ENCODE assay signal across 11 cellular contexts in genomic region chr1:42847721-42848470, GRCh38. TPM values are rescaled to one million over a fixed set of nuclear protein-coding genes. Genes with fewer than 3 reads are reported as not detected.
DNase-seq lines count a peak whose midpoint lies in the region; ATAC-seq and TF ChIP-seq lines count a peak whose summit lies in the region.
"Had no signal": no experiment of that assay in that cellular context is flagged by ENCODE, and none has a peak within 500 bp of the region (broad histone marks: within the 10 kb centered on the region; RNA-seq: fewer than 3 reads in every experiment).

No MANE protein-coding gene starts in this region.

- no peak for DNase-seq in BE2C
- no peak for DNase-seq in HFFc6
- no peak for DNase-seq in activated naive CD4-positive, alpha-beta T cell treated with anti-CD3 and anti-CD28 coated beads, Interleukin-2, amount 10 ng/mL, durations not matched to agents 7 days and 5 days
- no peak for DNase-seq in spleen
- no peak for DNase-seq in COR-L47 (lab: John Stamatoyannopoulos, UW)
- DNase-seq in tibial artery = no peak
- DNase-seq: OCI-M1, testis had no signal

- no peak for TF ChIP-seq POLR2A in spleen (IDR thresholded peaks at IDR 0.05)

- no peaks in the 10 kb centered on the region for H3K9me3 Mint-ChIP-seq in HFFc6
- peaks cover 2% of the 10 kb centered on the region for H3K9me3 Mint-ChIP-seq in activated naive CD4-positive, alpha-beta T cell treated with anti-CD3 and anti-CD28 coated beads, Interleukin-2, amount 10 ng/mL, durations not matched to agents 7 days and 5 days

- H3K9me3 ChIP-seq in BE2C (no peaks in the 10 kb centered on the region), mesodermal cell (ENCODE audit: control insufficient read depth, low read length) (no peaks in the 10 kb centered on the region), spleen (peaks cover 0 to 12% (median 2%) of the 10 kb centered on the region in 8 donors), tibial artery (peaks cover 0 to 8% (median 0%) of the 10 kb centered on the region in 3 donors)
- H3K9me3 ChIP-seq: right atrium auricular region, testis had no signal

- peaks cover 38% of the 10 kb centered on the region for H3K36me3 Mint-ChIP-seq in HFFc6 (ENCODE audit: low read depth)
- H3K36me3 Mint-ChIP-seq in activated naive CD4-positive, alpha-beta T cell treated with anti-CD3 and anti-CD28 coated beads, Interleukin-2, amount 10 ng/mL, durations not matched to agents 7 days and 5 days = peaks cover 33% of the 10 kb centered on the region

- H3K36me3 ChIP-seq in BE2C = no peaks in the 10 kb centered on the region; the same call in 1 of the 2 replicates
- peaks cover 49% of the 10 kb centered on the region for H3K36me3 ChIP-seq in mesodermal cell (ENCODE audit: control insufficient read depth, insufficient read depth, low read length)
- peaks cover 0 to 39% (median 17%) of the 10 kb centered on the region in 6 donors for H3K36me3 ChIP-seq in spleen
- H3K36me3 ChIP-seq in tibial artery = peaks cover 22 to 34% (median 28%) of the 10 kb centered on the region in 3 donors

- intact Hi-C loops in spleen (cut with DNase I; ENCODE audit: low total_unique reads) (no loop called here), tibial artery (cut with DNase I; ENCODE audit: low total_unique reads) (loop anchor here (10.0 kb wide), 1 partner anchor 163 kb away; the partner anchor contains the start of gene YBX1)

- CTCF ChIA-PET in activated naive CD4-positive, alpha-beta T cell treated with anti-CD3 and anti-CD28 coated beads, Interleukin-2, amount 10 ng/mL, durations not matched to agents 7 days and 5 days (lab: Charles Lee) = interaction anchor here (1.5 to 3.1 kb wide), 2 partner anchors 75 to 226 kb away, joined by 6 to 16 read pairs; no protein-coding TSS in a partner anchor

- H3K27me3 ChIP-seq in BE2C = no peaks in the 10 kb centered on the region
- no peaks in the 10 kb centered on the region for H3K27me3 ChIP-seq in spleen (replicated peaks in 1 of 7)
- H3K27me3 ChIP-seq in tibial artery = no peaks in the 10 kb centered on the region
- H3K27me3 ChIP-seq: right atrium auricular region, testis had no signal

- WGBS in mesodermal cell (ENCODE audit: insufficient coverage in 2 of 2), 2 experiments = 66 to 93% methylated on average over 3 to 4 of the region's 6 CpGs
- 52 to 73% (median 61%) methylated on average over 6 of the region's 6 CpGs for WGBS in spleen, 5 donors

- peak overlapping the region; percentile 98 for H3K4me3 Mint-ChIP-seq in HFFc6
- H3K4me3 Mint-ChIP-seq in activated naive CD4-positive, alpha-beta T cell treated with anti-CD3 and anti-CD28 coated beads, Interleukin-2, amount 10 ng/mL, durations not matched to agents 7 days and 5 days = peak overlapping the region; percentile 88

- peak overlapping the region; percentile 93 for H3K27ac Mint-ChIP-seq in HFFc6
- H3K27ac Mint-ChIP-seq in activated naive CD4-positive, alpha-beta T cell treated with anti-CD3 and anti-CD28 coated beads, Interleukin-2, amount 10 ng/mL, durations not matched to agents 7 days and 5 days = no peak overlapping the region

- TF ChIP-seq CTCF in BE2C (IDR thresholded peaks at IDR 0.05; ENCODE audit: low read depth, low read length) (no peak), HFFc6 (IDR thresholded peaks at IDR 0.05) (no peak), spleen (IDR thresholded peaks at IDR 0.05 in 8 of 11, conservative IDR thresholded peaks at IDR 0.05 in 3 of 11) (no peak), tibial artery (IDR thresholded peaks at IDR 0.05) (no peak)

- H3K4me1 ChIP-seq in BE2C (no peaks in the 10 kb centered on the region), mesodermal cell (ENCODE audit: control insufficient read depth, insufficient read depth, low read length, poor library complexity, severe bottlenecking) (peaks cover 12% of the 10 kb centered on the region), spleen (peaks cover 10 to 60% (median 23%) of the 10 kb centered on the region in 6 donors), tibial artery (peaks cover 0 to 24% (median 13%) of the 10 kb centered on the region in 4 donors)

- no peak for ATAC-seq in HG02884 (IDR thresholded peaks at IDR 0.05; ENCODE audit: unreplicated experiment)

- H3K4me1 Mint-ChIP-seq in HFFc6 (ENCODE audit: low read depth) = peaks cover 54% of the 10 kb centered on the region
- H3K4me1 Mint-ChIP-seq in activated naive CD4-positive, alpha-beta T cell treated with anti-CD3 and anti-CD28 coated beads, Interleukin-2, amount 10 ng/mL, durations not matched to agents 7 days and 5 days = peaks cover 29% of the 10 kb centered on the region

- H3K27me3 Mint-ChIP-seq in HFFc6 (ENCODE audit: insufficient read depth) = no peaks in the 10 kb centered on the region
- H3K27me3 Mint-ChIP-seq in activated naive CD4-positive, alpha-beta T cell treated with anti-CD3 and anti-CD28 coated beads, Interleukin-2, amount 10 ng/mL, durations not matched to agents 7 days and 5 days = no peaks in the 10 kb centered on the region

- H3K4me3 ChIP-seq in BE2C (ENCODE audit: low read depth, low read length) = peak overlapping the region; percentile 84
- peak overlapping the region; percentile 61 for H3K4me3 ChIP-seq in mesodermal cell (ENCODE audit: extremely low read depth, insufficient read depth, low read length, poor library complexity, severe bottlenecking)
- H3K4me3 ChIP-seq in spleen = peak overlapping the region in 4 of 8 donors; percentile 70 to 96 (median 84)
- no peak overlapping the region for H3K4me3 ChIP-seq in tibial artery

- H3K27ac ChIP-seq in mesodermal cell (ENCODE audit: low read depth, low read length, severe bottlenecking) (no peak overlapping the region), spleen (no peak overlapping the region), tibial artery (no peak overlapping the region)
- H3K27ac ChIP-seq: testis had no signal

RNA-seq across cellular contexts. Expression of gene ZNF691, which starts 1.5 kb away (rescaled TPM):
- 7.6 TPM for polyA plus RNA-seq in BE2C (2012; ENCODE audit: insufficient read depth, insufficient read length, low read depth)
- 1 to 10 TPM; 4.3 to 5.8 (median 5.4) TPM for total RNA-seq in HFFc6 (2021; fragmentation: NEBNext Ultra II Directional; extraction: Animal tissue kit (Norgen Biotek cat#: 25700))
- 8.6 TPM for polyA plus RNA-seq in mesodermal cell (2013, experiment 1 of 2)
- polyA plus RNA-seq in mesodermal cell (2013, experiment 2 of 2) = 9.0 TPM
- 10 to 100 TPM in 5 of 7 donors, 1 to 10 TPM in 2; 9.6 to 18.3 (median 10.5) TPM for total RNA-seq in spleen
- polyA plus RNA-seq in spleen = 10 to 100 TPM; 10.9 to 15.8 (median 13.8) TPM

RNA-seq across cellular contexts. Expression of gene SVBP, which starts 30.7 kb away (rescaled TPM):
- polyA plus RNA-seq in BE2C (2012; ENCODE audit: insufficient read depth, insufficient read length, low read depth) = 9.5 TPM
- total RNA-seq in HFFc6 (2021; fragmentation: NEBNext Ultra II Directional; extraction: Animal tissue kit (Norgen Biotek cat#: 25700)) = 10 to 100 TPM in 5 of 6 experiments, 1 to 10 TPM in 1; 9.6 to 17.8 (median 14.7) TPM
- polyA plus RNA-seq in mesodermal cell (2013, experiment 1 of 2) = 55.8 TPM
- polyA plus RNA-seq in mesodermal cell (2013, experiment 2 of 2) = 56.8 TPM
- total RNA-seq in spleen = 10 to 100 TPM; 15.1 to 32.3 (median 20.1) TPM
- polyA plus RNA-seq in spleen = 10 to 100 TPM; 34.2 to 41.7 (median 39.9) TPM

RNA-seq across cellular contexts. Expression of gene ERMAP, which starts 31.0 kb away (rescaled TPM):
- 1.8 TPM for polyA plus RNA-seq in BE2C (2012; ENCODE audit: insufficient read depth, insufficient read length, low read depth)
- 10 to 100 TPM in 3 of 6 experiments, 1 to 10 TPM in 3; 8.9 to 12.3 (median 10.4) TPM for total RNA-seq in HFFc6 (2021; fragmentation: NEBNext Ultra II Directional; extraction: Animal tissue kit (Norgen Biotek cat#: 25700))
- 3.2 TPM for polyA plus RNA-seq in mesodermal cell (2013, experiment 1 of 2)
- 3.4 TPM for polyA plus RNA-seq in mesodermal cell (2013, experiment 2 of 2)
- total RNA-seq in spleen = 10 to 100 TPM; 11.0 to 19.3 (median 15.4) TPM
- 1 to 10 TPM; 3.0 to 4.8 (median 4.4) TPM for polyA plus RNA-seq in spleen

Comparison
In these comparisons a context has a peak if more than half of its experiments do, and no peak if none do; other contexts are left out.
1. H3K4me3 ChIP-seq: peak in BE2C (single experiment) and mesodermal cell (single experiment); none in tibial artery (0 of 2).